Comparison of ENCODE assay signal across 8 cellular contexts in the genomic region with DNA sequence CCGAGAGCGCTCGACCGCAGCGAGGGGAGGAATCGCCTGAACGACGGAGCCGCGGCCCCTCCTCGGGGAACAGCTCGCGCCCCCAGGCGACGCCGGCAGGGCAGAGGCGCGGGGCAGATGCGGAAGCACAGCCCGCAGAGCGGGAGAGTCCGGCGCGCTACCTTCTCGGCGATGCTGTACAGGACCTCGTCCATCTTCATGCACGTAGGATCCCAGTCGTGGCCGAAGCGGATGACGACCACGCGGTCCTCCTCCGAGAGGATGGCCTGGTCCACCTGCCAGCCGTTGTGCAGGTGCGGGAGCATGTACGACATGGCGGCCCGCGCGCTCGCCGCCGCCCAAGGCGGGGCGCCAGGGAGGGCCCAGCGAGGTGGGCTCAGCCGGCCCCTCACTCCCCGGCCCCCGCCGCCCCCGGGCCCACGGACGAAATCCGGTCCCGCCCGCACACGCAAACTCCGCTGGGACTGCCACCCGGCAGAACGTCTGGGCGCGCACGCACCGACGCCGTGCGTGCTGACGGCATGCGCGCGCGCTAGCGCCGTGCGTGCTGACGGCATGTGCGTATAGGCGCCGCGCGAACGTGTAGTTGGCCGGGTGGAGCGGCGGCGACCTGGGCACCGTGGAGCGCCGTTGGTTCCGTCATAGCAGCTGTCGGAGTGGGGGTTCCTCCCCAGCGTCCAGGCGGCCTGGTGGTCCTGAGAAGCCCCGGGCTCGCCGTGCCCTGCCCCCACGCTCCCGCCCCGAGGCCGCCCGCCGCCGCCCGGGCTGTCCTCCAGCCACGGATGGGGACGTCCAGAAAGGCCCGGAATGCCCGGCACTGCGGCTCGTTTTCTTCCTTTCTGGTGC. TPM values are rescaled to one million over a fixed set of nuclear protein-coding genes. Genes with fewer than 3 reads are reported as not detected.
DNase-seq lines count a peak whose midpoint lies in the region; ATAC-seq, FAIRE-seq and TF ChIP-seq lines count a peak whose summit lies in the region.

Gene TXNL4A (minus strand): TSS at position 485 of the 846 bp plus-strand sequence. CDS start 171 bp downstream, at position 314.

- intact Hi-C loops in right lobe of liver (cut with DNase I), result loop anchor here in 1 of 2 donors (10.0 kb wide), 1 partner anchor 46 kb away; the partner anchor contains the start of gene RBFA

- H3K4me1 ChIP-seq in right lobe of liver, result peaks cover 0 to 21% (median 8%) of the 10 kb centered on the region in 4 donors

- peak; percentile 87 for TF ChIP-seq POLR2A in right lobe of liver (IDR thresholded peaks at IDR 0.05)

- peak within 1 kb of the TSS; percentile 60 to 99 (median 93) for H3K4me3 ChIP-seq in right lobe of liver

- H3K9me3 ChIP-seq in right lobe of liver, result no peaks in the 10 kb centered on the region

- DNase-seq in GM19239 (ENCODE audit: insufficient read length, low spot score) (peak; percentile 85), NCI-H748 (lab: John Stamatoyannopoulos, UW; ENCODE audit: unreplicated experiment) (peak; percentile 93), dermis blood vessel endothelial cell (peak; percentile 95), right lobe of liver (peak; percentile 88 to 90 (median 89))
- DNase-seq in activated CD4-positive, alpha-beta T cell treated with anti-CD3 and anti-CD28 coated beads, Interleukin-2, amount 50 U/mL, for 4 hours, result peak; percentile 76 to 78
- peak; percentile 84 to 85 for DNase-seq in stimulated activated CD4-positive, alpha-beta T cell treated with anti-CD3 and anti-CD28 coated beads, Interleukin-4, amount 100 ng/mL, for 4 hours

- peaks cover 0 to 5% (median 0%) of the 10 kb centered on the region in 4 donors for H3K36me3 ChIP-seq in right lobe of liver

- TF ChIP-seq CTCF in C4-2B (conservative IDR thresholded peaks at IDR 0.05) (no peak; the same call in 1 of the 2 replicates), right lobe of liver (IDR thresholded peaks at IDR 0.05) (peak; percentile 10 to 42 (median 25))

- ATAC-seq in HG03442 (IDR thresholded peaks at IDR 0.05; ENCODE audit: unreplicated experiment) (peak; percentile 93), right lobe of liver (peak; percentile 93 to 99 (median 98))

- H3K27me3 ChIP-seq in right lobe of liver, result no peaks in the 10 kb centered on the region

- FAIRE-seq in GM19239 (lab: Jason Lieb, UNC), result peak; percentile 98

- H3K27ac ChIP-seq in C4-2B, result peak within 1 kb of the TSS; percentile 96
- peak within 1 kb of the TSS; percentile 85 to 97 (median 95) for H3K27ac ChIP-seq in right lobe of liver

- WGBS in right lobe of liver (ENCODE audit: insufficient coverage, low coverage, low lambda C conversion rate, missing lambda C conversion rate), result 0% methylated on average over 12 of the region's 112 CpGs

RNA-seq across cellular contexts. Expression of gene TXNL4A, which starts in this region (rescaled TPM):
- total RNA-seq in dermis blood vessel endothelial cell, result 56.0 and 74.9 TPM in 2 replicates
- total RNA-seq in right lobe of liver, result 10 to 100 TPM; 18.5 to 53.9 (median 37.8) TPM

Comparison
In these comparisons a context has a peak if more than half of its experiments do, and no peak if none do; other contexts are left out.
1. Peak in every context shown above with its lines: DNase-seq, ATAC-seq, H3K4me3 ChIP-seq and H3K27ac ChIP-seq.